In the genomic region with DNA sequence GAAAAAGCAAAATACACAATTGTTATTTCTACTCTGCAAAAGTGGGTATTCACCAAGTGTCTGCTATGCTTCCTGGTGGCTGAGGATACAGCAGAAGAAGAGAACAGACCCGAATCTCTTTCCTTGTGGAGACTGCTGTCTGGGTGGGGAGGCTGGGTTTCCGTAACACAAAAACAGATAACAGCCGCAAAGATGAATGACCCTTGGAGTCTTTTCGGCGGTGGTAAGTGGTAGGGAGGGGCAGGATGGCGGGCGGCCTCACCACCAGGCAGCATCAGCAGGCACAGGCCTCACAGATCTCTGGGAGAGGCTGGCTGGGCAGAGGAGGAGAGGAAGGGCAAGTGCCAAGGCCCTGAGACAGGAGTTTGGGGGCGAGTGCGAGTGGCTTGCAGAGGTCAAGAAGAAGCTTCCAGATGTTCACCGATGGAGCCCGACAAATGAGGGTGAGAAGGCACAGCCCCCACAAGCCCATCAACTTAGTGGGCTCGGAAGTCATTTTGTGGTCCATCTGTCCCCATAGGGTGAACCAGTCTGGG, we compare ENCODE assay signal across 1 cellular context.
TF ChIP-seq lines count a peak whose summit lies in the region.

No MANE protein-coding gene starts in this region.

TF ChIP-seq in HepG2, 621 proteins besides CTCF, POLR2A, EP300 and RAD21 (continued from another document):
- TF ChIP-seq ZNF362 (CRISPR knock-in tag; IDR thresholded peaks at IDR 0.05; ENCODE audit: borderline replicate concordance) (no peak), MYPOP (CRISPR knock-in tag; IDR thresholded peaks at IDR 0.05) (no peak), ZFP1 (CRISPR knock-in tag; IDR thresholded peaks at IDR 0.05) (no peak), ZNF274 (CRISPR knock-in tag; IDR thresholded peaks at IDR 0.05) (no peak), TP53 (CRISPR knock-in tag; conservative IDR thresholded peaks at IDR 0.05) (no peak), ZNF101 (CRISPR knock-in tag; IDR thresholded peaks at IDR 0.05; ENCODE audit: borderline replicate concordance, low read depth) (no peak), KMT2A (CRISPR knock-in tag; IDR thresholded peaks at IDR 0.05) (no peak), ZNF607 (CRISPR knock-in tag; IDR thresholded peaks at IDR 0.05; ENCODE audit: borderline replicate concordance) (no peak), JUN (CRISPR knock-in tag; IDR thresholded peaks at IDR 0.05) (no peak), FOXP4 (CRISPR knock-in tag; IDR thresholded peaks at IDR 0.05) (no peak), ZNF543 (CRISPR knock-in tag; IDR thresholded peaks at IDR 0.05) (no peak), RBM22 (optimal IDR thresholded peaks at IDR 0.05; ENCODE audit: low read length) (no peak), ZNF558 (CRISPR knock-in tag; IDR thresholded peaks at IDR 0.05; ENCODE audit: borderline replicate concordance) (no peak), ZNF75D (CRISPR knock-in tag; IDR thresholded peaks at IDR 0.05; ENCODE audit: borderline replicate concordance) (no peak), AGO2 (optimal IDR thresholded peaks at IDR 0.05; ENCODE audit: low read depth, low read length) (no peak)
